In the genomic region with DNA sequence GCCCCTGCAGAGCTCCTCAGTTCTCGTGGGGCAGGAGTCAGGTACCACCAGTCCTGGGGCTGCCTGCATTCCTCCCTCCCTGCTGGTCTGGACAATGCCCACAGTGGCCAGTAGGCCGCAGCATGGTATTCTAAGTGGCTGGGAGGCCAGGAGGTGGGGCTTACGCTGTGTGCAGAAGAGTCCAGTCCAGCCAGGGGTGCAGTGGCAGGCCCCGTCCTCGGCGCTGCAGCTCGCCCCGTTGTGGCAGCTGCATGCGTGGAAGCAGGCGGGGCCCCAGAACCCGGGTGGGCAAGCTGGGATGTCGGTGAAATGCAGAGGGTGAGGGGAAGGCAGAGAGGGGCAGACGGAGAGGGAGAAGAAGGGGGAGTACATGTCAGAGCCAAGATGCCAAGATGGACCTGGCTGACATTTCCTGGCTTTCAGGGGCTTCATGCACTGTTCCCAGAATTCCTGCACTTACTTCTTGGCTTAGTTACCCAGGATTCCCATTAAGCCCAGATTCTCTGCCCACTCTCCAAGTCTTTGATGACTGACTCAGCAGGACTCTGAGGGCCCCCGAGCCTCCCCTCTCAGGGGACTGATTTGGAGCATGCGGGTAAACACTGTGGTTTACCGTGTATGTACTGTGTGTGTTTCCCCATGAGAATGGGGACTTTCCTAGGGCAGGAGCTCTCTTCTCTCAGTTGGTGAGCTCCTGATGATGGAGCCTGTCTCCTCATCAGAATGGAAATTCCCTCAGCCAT, we compare ENCODE assay signal across 8 cellular contexts. TPM values are rescaled to one million over a fixed set of nuclear protein-coding genes. Genes with fewer than 3 reads are reported as not detected.
DNase-seq lines count a peak whose midpoint lies in the region; ATAC-seq and TF ChIP-seq lines count a peak whose summit lies in the region.

No MANE protein-coding gene starts in this region.

- no peak overlapping the region for H3K4me2 ChIP-seq in mammary epithelial cell (ENCODE audit: insufficient read depth, low read depth, low read length)

- no peaks in the 10 kb centered on the region for H4K20me1 ChIP-seq in mammary epithelial cell (ENCODE audit: insufficient read depth, low read length)

- in situ Hi-C loops in mammary epithelial cell (cut with MboI; ENCODE audit: low sequenced_read_pairs in 2 of 2): no loop called here

- H3K27me3 ChIP-seq in mammary epithelial cell (ENCODE audit: insufficient read depth, low read length): no peaks in the 10 kb centered on the region

- WGBS in mammary epithelial cell (ENCODE audit: low coverage, missing lambda C conversion rate): 20% methylated on average over 15 of the region's 16 CpGs

- dilution Hi-C loops in mammary epithelial cell (cut with HindIII; ENCODE audit: low sequenced_read_pairs): no loop called here

- peak; percentile 66 to 74 for TF ChIP-seq CTCF in mammary epithelial cell (conservative IDR thresholded peaks at IDR 0.05 in 1 of 2, IDR thresholded peaks at IDR 0.05 in 1 of 2; ENCODE audit: extremely low read depth in 1 of 2, insufficient read depth in 1 of 2, low read depth in 1 of 2, low read length in 2 of 2)

- peak in 13 of 14 donors; percentile 15 to 79 (median 52) for DNase-seq in C1 segment of cervical spinal cord (lab: John Stamatoyannopoulos, UW)
- DNase-seq in mammary epithelial cell: peak; percentile 27
- DNase-seq in kidney glomerular epithelial cell (lab: John Stamatoyannopoulos, UW): peak; percentile 68
- peak; percentile 49 for DNase-seq in stimulated activated CD4-positive, alpha-beta T cell treated with anti-CD3 and anti-CD28 coated beads, Interleukin-4, amount 100 ng/mL, for 24 hours
- DNase-seq in NCI-H524 treated with DMSO at 0.1 percent for 48 hours (lab: John Stamatoyannopoulos, UW): no peak

- CTCF ChIA-PET in mammary epithelial cell (lab: Charles Lee; ENCODE audit: low non-redundant PET): no interaction called here

- peak; percentile 40 for ATAC-seq in GM18508 (IDR thresholded peaks at IDR 0.05; ENCODE audit: insufficient read depth, unreplicated experiment)
- peak; percentile 61 for ATAC-seq in HG02885 (IDR thresholded peaks at IDR 0.05; ENCODE audit: poor library complexity, unreplicated experiment)

- no peak overlapping the region for H3K4me3 ChIP-seq in mammary epithelial cell (replicated peaks in 1 of 3; ENCODE audit: insufficient read depth in 1 of 3, low read depth in 2 of 3, low read length in 3 of 3)

- intact Hi-C loops in mammary epithelial cell (cut with micrococcal nuclease): loop anchor here (1.0 to 10.0 kb wide), 3 partner anchors 64 to 371 kb away; no protein-coding TSS in a partner anchor

- H3K36me3 ChIP-seq in mammary epithelial cell (ENCODE audit: insufficient read depth, low read length): peaks cover 3% of the 10 kb centered on the region

- H3K9ac ChIP-seq in mammary epithelial cell (ENCODE audit: insufficient read depth, low read length): no peak overlapping the region

- no peaks in the 10 kb centered on the region for H3K79me2 ChIP-seq in mammary epithelial cell (ENCODE audit: insufficient read depth, low read length)

- H3K27ac ChIP-seq in mammary epithelial cell (ENCODE audit: insufficient read depth, low read depth, low read length): no peak overlapping the region

- no peaks in the 10 kb centered on the region for H3K9me3 ChIP-seq in mammary epithelial cell (replicated peaks; ENCODE audit: insufficient read depth, low read length)

- no peak overlapping the region for H2AFZ ChIP-seq in mammary epithelial cell (ENCODE audit: low read depth, low read length)

- no peaks in the 10 kb centered on the region for H3K4me1 ChIP-seq in mammary epithelial cell (ENCODE audit: insufficient read depth, low read length)

- no TSS peak for BruUV-seq in mammary epithelial cell (replicated peaks; lab: Mats Ljungman, UMichigan)

TF ChIP-seq in PFSK-1, 5 proteins besides CTCF, POLR2A, EP300 and RAD21:
- TF ChIP-seq POLR2AphosphoS5 (IDR thresholded peaks at IDR 0.05; ENCODE audit: low read depth, low read length) (no peak), FOXP2 (optimal IDR thresholded peaks at IDR 0.05; ENCODE audit: borderline replicate concordance, extremely low read depth, extremely low read length, insufficient read depth) (peak; percentile 57)
- TF ChIP-seq, protein P1, sequence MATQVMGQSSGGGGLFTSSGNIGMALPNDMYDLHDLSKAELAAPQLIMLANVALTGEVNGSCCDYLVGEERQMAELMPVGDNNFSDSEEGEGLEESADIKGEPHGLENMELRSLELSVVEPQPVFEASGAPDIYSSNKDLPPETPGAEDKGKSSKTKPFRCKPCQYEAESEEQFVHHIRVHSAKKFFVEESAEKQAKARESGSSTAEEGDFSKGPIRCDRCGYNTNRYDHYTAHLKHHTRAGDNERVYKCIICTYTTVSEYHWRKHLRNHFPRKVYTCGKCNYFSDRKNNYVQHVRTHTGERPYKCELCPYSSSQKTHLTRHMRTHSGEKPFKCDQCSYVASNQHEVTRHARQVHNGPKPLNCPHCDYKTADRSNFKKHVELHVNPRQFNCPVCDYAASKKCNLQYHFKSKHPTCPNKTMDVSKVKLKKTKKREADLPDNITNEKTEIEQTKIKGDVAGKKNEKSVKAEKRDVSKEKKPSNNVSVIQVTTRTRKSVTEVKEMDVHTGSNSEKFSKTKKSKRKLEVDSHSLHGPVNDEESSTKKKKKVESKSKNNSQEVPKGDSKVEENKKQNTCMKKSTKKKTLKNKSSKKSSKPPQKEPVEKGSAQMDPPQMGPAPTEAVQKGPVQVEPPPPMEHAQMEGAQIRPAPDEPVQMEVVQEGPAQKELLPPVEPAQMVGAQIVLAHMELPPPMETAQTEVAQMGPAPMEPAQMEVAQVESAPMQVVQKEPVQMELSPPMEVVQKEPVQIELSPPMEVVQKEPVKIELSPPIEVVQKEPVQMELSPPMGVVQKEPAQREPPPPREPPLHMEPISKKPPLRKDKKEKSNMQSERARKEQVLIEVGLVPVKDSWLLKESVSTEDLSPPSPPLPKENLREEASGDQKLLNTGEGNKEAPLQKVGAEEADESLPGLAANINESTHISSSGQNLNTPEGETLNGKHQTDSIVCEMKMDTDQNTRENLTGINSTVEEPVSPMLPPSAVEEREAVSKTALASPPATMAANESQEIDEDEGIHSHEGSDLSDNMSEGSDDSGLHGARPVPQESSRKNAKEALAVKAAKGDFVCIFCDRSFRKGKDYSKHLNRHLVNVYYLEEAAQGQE (IDR thresholded peaks at IDR 0.05; ENCODE audit: insufficient read depth in 1 of 2, low read depth in 2 of 2, low read length in 2 of 2): no peak

RNA-seq across cellular contexts. Expression of a gene that starts 47.5 kb away (rescaled TPM):
- 93.9 TPM for polyA plus RNA-seq in PFSK-1 (2012; ENCODE audit: insufficient read length, low read depth)
- 100 to 1,000 TPM; 215 to 220 TPM for total RNA-seq in mammary epithelial cell
- 498 TPM for polyA plus RNA-seq in mammary epithelial cell
- 220 TPM for polyA minus RNA-seq in mammary epithelial cell
